ENCODE assay signal across 8 cellular contexts in the genomic region with DNA sequence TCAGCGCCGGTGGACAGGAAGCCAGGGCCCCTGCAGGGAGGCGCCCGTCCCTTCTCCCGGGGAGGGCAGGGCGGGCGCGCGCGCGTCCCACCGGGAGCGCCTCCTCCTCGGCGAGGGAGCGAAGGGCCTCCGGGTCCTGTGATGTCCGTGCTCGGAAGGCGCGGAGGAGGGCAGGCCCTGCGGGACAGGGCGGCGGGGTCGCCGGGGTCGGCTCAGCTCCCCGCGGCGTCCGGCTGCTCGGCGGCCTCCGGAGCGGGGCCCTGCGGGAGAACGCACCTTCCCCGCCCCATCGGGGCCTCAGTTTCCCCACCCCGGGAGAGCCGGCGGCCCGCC. TPM values are rescaled to one million over a fixed set of nuclear protein-coding genes. Genes with fewer than 3 reads are reported as not detected.
DNase-seq lines count a peak whose midpoint lies in the region; ATAC-seq, FAIRE-seq and TF ChIP-seq lines count a peak whose summit lies in the region.

No MANE protein-coding gene starts in this region.

- peak overlapping the region; percentile 57 for H3K4me3 ChIP-seq in CD4-positive, alpha-beta memory T cell (ENCODE audit: low read length in 2 of 2)
- peak overlapping the region; percentile 80 for H3K4me3 ChIP-seq in fibroblast of villous mesenchyme (ENCODE audit: low read depth, low read length)

- POLR2A ChIA-PET in CD4-positive, alpha-beta memory T cell (lab: Charles Lee; ENCODE audit: partially characterized antibody), result interaction anchor here (0.7 to 2.1 kb wide), 23 partner anchors 11 to 706 kb away, joined by 3 to 14 read pairs (median 4); partner anchors contain the start of genes ENTPD8, MRPL41, NELFB and NRARP
- POLR2A ChIA-PET in activated CD4-positive, alpha-beta memory T cell treated with anti-CD3 and anti-CD28 coated beads for 36 hours (lab: Charles Lee), result interaction anchor here (1.0 to 1.2 kb wide), 4 partner anchors 25 to 182 kb away, joined by 3 to 5 read pairs (median 4); partner anchors contain the start of genes NRARP and TUBB4B

- intact Hi-C loops in CD4-positive, alpha-beta memory T cell (cut with micrococcal nuclease), result loop anchor here (1.0 to 10.0 kb wide), 3 partner anchors 35 to 132 kb away; partner anchors contain the start of genes MRPL41, NSMF and PNPLA7
- intact Hi-C loops in activated CD4-positive, alpha-beta memory T cell treated with anti-CD3 and anti-CD28 coated beads for 36 hours (cut with micrococcal nuclease), result loop anchor here (2.0 kb wide), 2 partner anchors 22 to 36 kb away; partner anchors contain the start of gene NSMF

- no peaks in the 10 kb centered on the region for H3K27me3 ChIP-seq in CD4-positive, alpha-beta memory T cell (ENCODE audit: insufficient read depth, low read length)

- peak overlapping the region; percentile 82 to 87 (median 85) for H3K4me3 Mint-ChIP-seq in CD4-positive, alpha-beta memory T cell
- peak overlapping the region; percentile 83 for H3K4me3 Mint-ChIP-seq in activated CD4-positive, alpha-beta memory T cell treated with anti-CD3 and anti-CD28 coated beads for 36 hours
- H3K4me3 Mint-ChIP-seq in osteocyte (ENCODE audit: unreplicated experiment), result peak overlapping the region; percentile 79

- peaks cover 24% of the 10 kb centered on the region for H3K4me1 ChIP-seq in CD4-positive, alpha-beta memory T cell (ENCODE audit: insufficient read depth, low read length)

- DNase-seq in CD4-positive, alpha-beta memory T cell, result peak in 2 of 5 donors; percentile 12 to 19
- peak; percentile 46 for DNase-seq in activated CD4-positive, alpha-beta memory T cell treated with anti-CD3 and anti-CD28 coated beads for 36 hours
- DNase-seq in fibroblast of villous mesenchyme (ENCODE audit: low read depth) (no peak), osteocyte (ENCODE audit: extremely low spot score, unreplicated experiment) (no peak), HTR-8/SVneo (ENCODE audit: insufficient read length, low spot score) (no peak), NCI-H2029 treated with DMSO at 0.1 percent for 48 hours (lab: John Stamatoyannopoulos, UW) (no peak)

- H3K27ac ChIP-seq in CD4-positive, alpha-beta memory T cell (ENCODE audit: low read depth, low read length), result peak overlapping the region; percentile 43

- H3K36me3 ChIP-seq in CD4-positive, alpha-beta memory T cell (ENCODE audit: insufficient read depth, low read length), result no peaks in the 10 kb centered on the region

- FAIRE-seq in HTR-8/SVneo (lab: Jason Lieb, UNC), result no peak

- H3K27me3 Mint-ChIP-seq in CD4-positive, alpha-beta memory T cell, result no peaks in the 10 kb centered on the region
- H3K27me3 Mint-ChIP-seq in activated CD4-positive, alpha-beta memory T cell treated with anti-CD3 and anti-CD28 coated beads for 36 hours, result no peaks in the 10 kb centered on the region
- no peaks in the 10 kb centered on the region for H3K27me3 Mint-ChIP-seq in osteocyte (ENCODE audit: unreplicated experiment)

- peaks cover 5 to 21% (median 9%) of the 10 kb centered on the region in 4 donors for H3K4me1 Mint-ChIP-seq in CD4-positive, alpha-beta memory T cell
- H3K4me1 Mint-ChIP-seq in activated CD4-positive, alpha-beta memory T cell treated with anti-CD3 and anti-CD28 coated beads for 36 hours (ENCODE audit: low read depth), result peaks cover 8% of the 10 kb centered on the region
- H3K4me1 Mint-ChIP-seq in osteocyte (ENCODE audit: unreplicated experiment), result peaks cover 17% of the 10 kb centered on the region

- ATAC-seq in GM19438 (IDR thresholded peaks at IDR 0.05; ENCODE audit: low read depth, unreplicated experiment), result peak; percentile 16
- peak; percentile 13 for ATAC-seq in HG03469 (IDR thresholded peaks at IDR 0.05; ENCODE audit: unreplicated experiment)

- H3K27ac Mint-ChIP-seq in CD4-positive, alpha-beta memory T cell, result peak overlapping the region in 2 of 7 donors; percentile 55 to 80
- H3K27ac Mint-ChIP-seq in activated CD4-positive, alpha-beta memory T cell treated with anti-CD3 and anti-CD28 coated beads for 36 hours, result no peak overlapping the region
- H3K27ac Mint-ChIP-seq in osteocyte (ENCODE audit: unreplicated experiment), result peak overlapping the region; percentile 40

- H3K9me3 ChIP-seq in CD4-positive, alpha-beta memory T cell (ENCODE audit: control insufficient read depth in 1 of 2, low read length in 2 of 2), result no peaks in the 10 kb centered on the region

- no peaks in the 10 kb centered on the region for H3K9me3 Mint-ChIP-seq in CD4-positive, alpha-beta memory T cell
- no peaks in the 10 kb centered on the region for H3K9me3 Mint-ChIP-seq in activated CD4-positive, alpha-beta memory T cell treated with anti-CD3 and anti-CD28 coated beads for 36 hours
- H3K9me3 Mint-ChIP-seq in osteocyte (ENCODE audit: unreplicated experiment), result no peaks in the 10 kb centered on the region

- TF ChIP-seq CTCF in fibroblast of villous mesenchyme (IDR thresholded peaks at IDR 0.05; ENCODE audit: insufficient read depth, low read depth, low read length) (no peak), osteocyte (IDR thresholded peaks at IDR 0.05) (no peak)

- CTCF ChIA-PET in CD4-positive, alpha-beta memory T cell (lab: Charles Lee; ENCODE audit: partially characterized antibody), result interaction anchor here (0.5 to 1.0 kb wide), 4 partner anchors 20 to 100 kb away, joined by 3 to 4 read pairs (median 3); no protein-coding TSS in a partner anchor
- CTCF ChIA-PET in activated CD4-positive, alpha-beta memory T cell treated with anti-CD3 and anti-CD28 coated beads for 36 hours (lab: Charles Lee), result interaction anchor here (0.6 to 1.8 kb wide), 21 partner anchors 9 to 266 kb away, joined by 3 to 15 read pairs (median 4); partner anchors contain the start of genes MRPL41, NRARP and NSMF

- no peaks in the 10 kb centered on the region for H3K36me3 Mint-ChIP-seq in CD4-positive, alpha-beta memory T cell
- peaks cover 2% of the 10 kb centered on the region for H3K36me3 Mint-ChIP-seq in activated CD4-positive, alpha-beta memory T cell treated with anti-CD3 and anti-CD28 coated beads for 36 hours
- H3K36me3 Mint-ChIP-seq in osteocyte (ENCODE audit: unreplicated experiment), result peaks cover 2% of the 10 kb centered on the region

RNA-seq across cellular contexts. Expression of gene EXD3, which starts 0.3 kb away (rescaled TPM):
- 10 to 100 TPM; 21.4 to 21.9 TPM for total RNA-seq in CD4-positive, alpha-beta memory T cell
- polyA plus RNA-seq in CD4-positive, alpha-beta memory T cell, result 1 to 10 TPM; 2.5 to 7.1 TPM
- total RNA-seq in activated CD4-positive, alpha-beta memory T cell treated with anti-CD3 and anti-CD28 coated beads for 36 hours, result 10 to 100 TPM; 13.5 to 13.6 TPM
- total RNA-seq in fibroblast of villous mesenchyme (7.3 and 8.1 TPM in 2 replicates), osteocyte (20.0 and 21.5 TPM in 2 replicates)

RNA-seq across cellular contexts. Expression of gene NOXA1, which starts 0.6 kb away (rescaled TPM):
- 1 to 10 TPM; 4.5 to 5.6 TPM for total RNA-seq in CD4-positive, alpha-beta memory T cell
- polyA plus RNA-seq in CD4-positive, alpha-beta memory T cell, result under 1 TPM; 0.29 to 1.00 TPM
- total RNA-seq in activated CD4-positive, alpha-beta memory T cell treated with anti-CD3 and anti-CD28 coated beads for 36 hours, result 1 to 10 TPM; 1.1 TPM
- 0.32 TPM in 1 of 2 replicates, not detected in the other for total RNA-seq in fibroblast of villous mesenchyme
- 1.0 and 1.5 TPM in 2 replicates for total RNA-seq in osteocyte

RNA-seq across cellular contexts. Expression of gene ENTPD8, which starts 18.5 kb away (rescaled TPM):
- total RNA-seq in CD4-positive, alpha-beta memory T cell, result not detected
- not detected for polyA plus RNA-seq in CD4-positive, alpha-beta memory T cell
- total RNA-seq in activated CD4-positive, alpha-beta memory T cell treated with anti-CD3 and anti-CD28 coated beads for 36 hours, result not detected
- total RNA-seq in fibroblast of villous mesenchyme (under 0.01 TPM in 1 of 2 replicates, not detected in the other), osteocyte (0.16 and 0.24 TPM in 2 replicates)

RNA-seq across cellular contexts. Expression of gene NSMF, which starts 36.5 kb away (rescaled TPM):
- total RNA-seq in CD4-positive, alpha-beta memory T cell, result 10 to 100 TPM; 18.3 to 20.9 TPM
- 10 to 100 TPM in 1 of 2 donors, 1 to 10 TPM in 1; 3.8 to 10.6 TPM for polyA plus RNA-seq in CD4-positive, alpha-beta memory T cell
- total RNA-seq in activated CD4-positive, alpha-beta memory T cell treated with anti-CD3 and anti-CD28 coated beads for 36 hours, result 10 to 100 TPM; 29.9 to 31.6 TPM
- total RNA-seq in fibroblast of villous mesenchyme (22.0 and 22.9 TPM in 2 replicates), osteocyte (93.1 and 103 TPM in 2 replicates)
